ENCODE assay signal across 19 cellular contexts in the genomic region with DNA sequence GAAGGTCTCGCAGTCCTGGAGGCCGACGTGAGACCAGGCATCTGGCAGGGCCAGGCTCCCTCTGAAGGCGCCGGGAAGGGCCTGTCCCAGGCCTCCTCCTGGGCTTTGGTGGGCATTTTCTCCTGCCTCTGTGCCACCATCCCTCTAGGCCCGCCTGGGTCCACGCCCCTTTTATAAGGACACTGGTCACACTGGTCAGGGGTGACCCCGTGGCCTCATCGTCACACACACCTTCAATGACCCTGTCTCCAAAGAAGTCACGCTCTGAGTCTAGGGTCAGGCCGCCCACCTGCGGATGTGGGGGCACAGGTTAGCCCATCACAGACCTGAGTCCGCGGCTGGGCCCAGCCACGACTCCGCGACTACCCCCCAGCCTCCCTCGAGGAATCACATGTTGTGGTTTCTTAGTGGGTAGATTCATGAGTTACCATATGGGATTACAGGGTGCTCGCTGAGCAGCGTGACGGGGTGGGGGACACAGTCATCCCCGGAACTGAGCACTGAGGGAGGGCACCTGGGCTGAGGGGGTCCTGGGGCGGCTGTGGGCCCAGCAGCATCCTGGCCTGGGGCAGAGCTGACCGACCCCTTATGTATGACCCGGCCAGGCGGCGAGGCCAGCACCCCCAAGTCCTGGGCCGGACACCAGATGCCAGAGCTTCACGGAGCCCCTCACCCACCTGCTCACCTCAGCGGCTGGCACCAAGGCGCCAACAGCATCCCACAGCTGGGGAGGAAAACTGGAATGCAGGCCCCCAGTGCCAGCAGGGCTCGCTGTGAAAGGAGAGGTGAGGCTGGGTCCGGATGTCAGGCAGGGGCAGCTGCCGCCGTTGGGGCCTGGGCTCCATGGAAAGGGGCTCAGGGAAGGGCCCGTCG.
DNase-seq lines count a peak whose midpoint lies in the region; ATAC-seq and TF ChIP-seq lines count a peak whose summit lies in the region.
"Had no signal": no experiment of that assay in that cellular context is flagged by ENCODE, and none has a peak within 500 bp of the region (broad histone marks: within the 10 kb centered on the region; RNA-seq: fewer than 3 reads in every experiment).

No MANE protein-coding gene starts in this region.

- peak; percentile 44 for DNase-seq in activated CD8-positive, alpha-beta memory T cell treated with anti-CD3 and anti-CD28 coated beads for 24 hours
- no peak for DNase-seq in activated CD8-positive, alpha-beta memory T cell treated with anti-CD3 and anti-CD28 coated beads, Interleukin-2, amount 50 U/mL, for 4 hours
- peak; percentile 18 to 21 for DNase-seq in mesothelial cell of epicardium (ENCODE audit: low spot score in 2 of 2, unreplicated experiment in 2 of 2)
- DNase-seq in suprapubic skin (ENCODE audit: low spot score in 2 of 2): peak; percentile 56 to 76
- no peak for DNase-seq in hypothalamus (lab: John Stamatoyannopoulos, UW)
- DNase-seq in CD4-positive, alpha-beta T cell: no peak
- DNase-seq: activated CD4-positive, alpha-beta T cell treated with anti-CD3 and anti-CD28 coated beads, Interleukin-2, amount 10 ng/mL, durations not matched to agents 7 days and 5 days; CD4-positive, CD25-positive, alpha-beta regulatory T cell; HFFc6; mesenchymal stem cell; MG63; NCI-H2029; NCI-H510A treated with DMSO at 0.1 percent for 48 hours; SJCRH30; T-helper 9 cell had no signal

- H3K27me3 Mint-ChIP-seq in brain (no peaks in the 10 kb centered on the region), mesothelial cell of epicardium (ENCODE audit: low read depth) (peaks cover 4% of the 10 kb centered on the region)
- H3K27me3 Mint-ChIP-seq in CD4-positive, alpha-beta T cell: peaks cover 6% of the 10 kb centered on the region
- H3K27me3 Mint-ChIP-seq: CD4-positive, CD25-positive, alpha-beta regulatory T cell had no signal

- no peak for TF ChIP-seq EP300 in suprapubic skin (IDR thresholded peaks at IDR 0.05)

- no peaks in the 10 kb centered on the region for H3K36me3 ChIP-seq in suprapubic skin
- H3K36me3 ChIP-seq: gastrocnemius medialis, MG63, SJCRH30, upper lobe of right lung had no signal

- no peak for ATAC-seq in CD4-positive, alpha-beta T cell (ENCODE audit: poor library complexity)
- ATAC-seq in HG03354 (IDR thresholded peaks at IDR 0.05; ENCODE audit: poor library complexity, severe bottlenecking, unreplicated experiment): no peak

- peaks cover 23% of the 10 kb centered on the region for H3K4me1 ChIP-seq in suprapubic skin
- H3K4me1 ChIP-seq: SJCRH30 had no signal

- no peaks in the 10 kb centered on the region for H3K27me3 ChIP-seq in suprapubic skin
- peaks cover 3% of the 10 kb centered on the region for H3K27me3 ChIP-seq in CD4-positive, alpha-beta T cell (ENCODE audit: control insufficient read depth, insufficient read depth, low read length)
- H3K27me3 ChIP-seq: gastrocnemius medialis, MG63, SJCRH30, upper lobe of right lung had no signal

- H3K27ac Mint-ChIP-seq in brain (peak overlapping the region in 3 of 5 experiments; percentile 41 to 86 (median 76)), mesothelial cell of epicardium (no peak overlapping the region)
- H3K27ac Mint-ChIP-seq in CD4-positive, alpha-beta T cell: no peak overlapping the region
- H3K27ac Mint-ChIP-seq: activated CD4-positive, alpha-beta T cell treated with anti-CD3 and anti-CD28 coated beads, Interleukin-2, amount 10 ng/mL, durations not matched to agents 7 days and 5 days; CD4-positive, CD25-positive, alpha-beta regulatory T cell; HFFc6 had no signal

- H3K4me3 Mint-ChIP-seq in brain: no peak overlapping the region
- H3K4me3 Mint-ChIP-seq in mesothelial cell of epicardium: no peak overlapping the region
- H3K4me3 Mint-ChIP-seq in CD4-positive, alpha-beta T cell: no peak overlapping the region
- H3K4me3 Mint-ChIP-seq: activated CD4-positive, alpha-beta T cell treated with anti-CD3 and anti-CD28 coated beads, Interleukin-2, amount 10 ng/mL, durations not matched to agents 7 days and 5 days; HFFc6 had no signal

- TF ChIP-seq CTCF in brain (conservative IDR thresholded peaks at IDR 0.05) (no peak), mesothelial cell of epicardium (IDR thresholded peaks at IDR 0.05; ENCODE audit: unreplicated experiment) (no peak), suprapubic skin (IDR thresholded peaks at IDR 0.05) (no peak)
- TF ChIP-seq CTCF in CD4-positive, alpha-beta T cell (IDR thresholded peaks at IDR 0.05): no peak

- H3K9me3 ChIP-seq in suprapubic skin: no peaks in the 10 kb centered on the region
- H3K9me3 ChIP-seq in CD4-positive, alpha-beta T cell (ENCODE audit: control insufficient read depth, low read length): no peaks in the 10 kb centered on the region
- H3K9me3 ChIP-seq: gastrocnemius medialis, MG63, SJCRH30, upper lobe of right lung had no signal

- CTCF ChIA-PET in CD4-positive, alpha-beta T cell (lab: Charles Lee): no interaction called here

- no peak overlapping the region for H3K4me3 ChIP-seq in suprapubic skin
- H3K4me3 ChIP-seq: MG63, upper lobe of right lung had no signal

- peaks cover 49% of the 10 kb centered on the region for H3K4me1 Mint-ChIP-seq in brain
- no peaks in the 10 kb centered on the region for H3K4me1 Mint-ChIP-seq in mesothelial cell of epicardium
- H3K4me1 Mint-ChIP-seq in CD4-positive, alpha-beta T cell (ENCODE audit: low read depth): no peaks in the 10 kb centered on the region
- H3K4me1 Mint-ChIP-seq: activated CD4-positive, alpha-beta T cell treated with anti-CD3 and anti-CD28 coated beads, Interleukin-2, amount 10 ng/mL, durations not matched to agents 7 days and 5 days; CD4-positive, CD25-positive, alpha-beta regulatory T cell had no signal

- intact Hi-C loops in CD4-positive, alpha-beta T cell (cut with DNase I, micrococcal nuclease): no loop called here

- POLR2A ChIA-PET in CD4-positive, alpha-beta T cell (lab: Charles Lee): no interaction called here

- WGBS in suprapubic skin: 96% methylated on average over 19 of the region's 37 CpGs

- no peak overlapping the region for H3K27ac ChIP-seq in suprapubic skin
- H3K27ac ChIP-seq in CD4-positive, alpha-beta T cell (ENCODE audit: low read depth, low read length): no peak overlapping the region

- H3K9me3 Mint-ChIP-seq in brain (peaks cover 0 to 14% (median 11%) of the 10 kb centered on the region in 5 experiments), mesothelial cell of epicardium (peaks cover 4% of the 10 kb centered on the region)
- no peaks in the 10 kb centered on the region for H3K9me3 Mint-ChIP-seq in CD4-positive, alpha-beta T cell

- no peaks in the 10 kb centered on the region for H3K36me3 Mint-ChIP-seq in brain
- no peaks in the 10 kb centered on the region for H3K36me3 Mint-ChIP-seq in mesothelial cell of epicardium
- no peaks in the 10 kb centered on the region for H3K36me3 Mint-ChIP-seq in CD4-positive, alpha-beta T cell (ENCODE audit: low read depth)
- H3K36me3 Mint-ChIP-seq: CD4-positive, CD25-positive, alpha-beta regulatory T cell had no signal

- TF ChIP-seq POLR2A in suprapubic skin (IDR thresholded peaks at IDR 0.05): no peak

Comparison
In these comparisons a context has a peak if more than half of its experiments do, and no peak if none do; other contexts are left out.
1. DNase-seq: peak in activated CD8-positive, alpha-beta memory T cell treated with anti-CD3 and anti-CD28 coated beads for 24 hours (single experiment), mesothelial cell of epicardium (2 of 2) and suprapubic skin (2 of 2); none in activated CD8-positive, alpha-beta memory T cell treated with anti-CD3 and anti-CD28 coated beads, Interleukin-2, amount 50 U/mL, for 4 hours (single experiment), hypothalamus (0 of 51) and CD4-positive, alpha-beta T cell (0 of 10).
2. H3K27ac Mint-ChIP-seq: peak in brain (3 of 5); none in mesothelial cell of epicardium (single experiment) and CD4-positive, alpha-beta T cell (single experiment).